In genomic region chr6:85459224-85459901, GRCh38 we compare ENCODE assay signal across 11 cellular contexts. TPM values are rescaled to one million over a fixed set of nuclear protein-coding genes. Genes with fewer than 3 reads are reported as not detected.
DNase-seq lines count a peak whose midpoint lies in the region; FAIRE-seq and TF ChIP-seq lines count a peak whose summit lies in the region.
"Had no signal": no experiment of that assay in that cellular context is flagged by ENCODE, and none has a peak within 500 bp of the region (broad histone marks: within the 10 kb centered on the region; RNA-seq: fewer than 3 reads in every experiment).

No MANE protein-coding gene starts in this region.

- H3K4me3 ChIP-seq in AG04449 (ENCODE audit: low read depth, low read length) (no peak overlapping the region), mesenchymal stem cell (ENCODE audit: insufficient read depth in 1 of 2, low read depth in 1 of 2, low read length in 2 of 2) (peak overlapping the region in 1 of 2 experiments; percentile 99), kidney (ENCODE audit: low read length in 2 of 2) (no peak overlapping the region)
- H3K4me3 ChIP-seq: lung had no signal

- H3K9me3 Mint-ChIP-seq in IgD-negative memory B cell: no peaks in the 10 kb centered on the region
- no peaks in the 10 kb centered on the region for H3K9me3 Mint-ChIP-seq in MCF 10A (ENCODE audit: unreplicated experiment)

- no peak overlapping the region for H2BK5ac ChIP-seq in mesenchymal stem cell (ENCODE audit: low read depth, low read length, poor library complexity, severe bottlenecking)

- no TSS peak for BruUV-seq in MCF 10A (replicated peaks; lab: Mats Ljungman, UMichigan)

- H3K9me3 ChIP-seq in mesenchymal stem cell (ENCODE audit: control insufficient read depth, low read length) (no peaks in the 10 kb centered on the region), kidney (ENCODE audit: control insufficient read depth in 1 of 2, low read length in 2 of 2) (no peaks in the 10 kb centered on the region)

- H2BK120ac ChIP-seq in mesenchymal stem cell (ENCODE audit: low read depth, low read length): no peak overlapping the region

- H3K36me3 Mint-ChIP-seq in IgD-negative memory B cell (no peaks in the 10 kb centered on the region), MCF 10A (ENCODE audit: insufficient read depth, unreplicated experiment) (no peaks in the 10 kb centered on the region)

- H2BK15ac ChIP-seq in mesenchymal stem cell (ENCODE audit: low read depth, poor library complexity, severe bottlenecking): no peak overlapping the region

- CTCF ChIA-PET in AG04449 (lab: Yijun Ruan, JAX): interaction anchor here (1.1 to 4.0 kb wide), 6 partner anchors 9 to 107 kb away, joined by 3 to 19 read pairs (median 7); partner anchors contain the start of gene NT5E
- CTCF ChIA-PET in MCF 10A (lab: Yijun Ruan, JAX): interaction anchor here (0.7 to 8.0 kb wide), 6 partner anchors 10 to 105 kb away, joined by 3 to 65 read pairs (median 3); partner anchors contain the start of gene NT5E

- H2AK5ac ChIP-seq in mesenchymal stem cell (ENCODE audit: low read length, severe bottlenecking): no peak overlapping the region

- H3K27ac ChIP-seq in mesenchymal stem cell (ENCODE audit: low read length, poor library complexity, severe bottlenecking): peak overlapping the region; percentile 79
- no peak overlapping the region for H3K27ac ChIP-seq in kidney (ENCODE audit: low read depth in 2 of 2, low read length in 2 of 2)
- H3K27ac ChIP-seq: VCaP had no signal

- H4K8ac ChIP-seq in mesenchymal stem cell (ENCODE audit: low read length): no peak overlapping the region

- H3K4me3 Mint-ChIP-seq in IgD-negative memory B cell (peak overlapping the region in 3 of 4 donors; percentile 38 to 78 (median 51)), MCF 10A (ENCODE audit: unreplicated experiment) (no peak overlapping the region)

- WGBS in mesenchymal stem cell: 0% methylated on average over 1 of the region's 4 CpGs

- H3K4ac ChIP-seq in mesenchymal stem cell (ENCODE audit: low read depth in 1 of 2, low read length in 2 of 2): no peak overlapping the region

- H3K23ac ChIP-seq in mesenchymal stem cell (ENCODE audit: low read length in 2 of 2): no peak overlapping the region

- FAIRE-seq in kidney (lab: Jason Lieb, UNC): no peak

- DNase-seq in AG04449 (ENCODE audit: low read depth, low spot score) (peak; percentile 38), MCF 10A (ENCODE audit: unreplicated experiment) (peak; percentile 50), mesenchymal stem cell (peak; percentile 68), OCI-M1 (lab: John Stamatoyannopoulos, UW) (no peak), mesenteric fat pad (ENCODE audit: low spot score) (no peak), NCI-H345 treated with DMSO at 0.1 percent for 48 hours (lab: John Stamatoyannopoulos, UW; ENCODE audit: unreplicated experiment) (no peak), kidney (no peak)
- DNase-seq: DMS79 treated with DMSO at 0.1 percent for 48 hours had no signal

- H3K4me1 ChIP-seq in mesenchymal stem cell (ENCODE audit: control insufficient read depth, insufficient read depth, low read depth, low read length) (peaks cover 32% of the 10 kb centered on the region), kidney (ENCODE audit: control insufficient read depth in 1 of 2, insufficient read depth in 1 of 2, low read depth in 1 of 2, low read length in 2 of 2) (peaks cover 3 to 5% of the 10 kb centered on the region in 2 donors)

- H3K4me2 ChIP-seq in mesenchymal stem cell (ENCODE audit: low read length, poor library complexity, severe bottlenecking): no peak overlapping the region

- POLR2A ChIA-PET in AG04449 (lab: Yijun Ruan, JAX) (interaction anchor here (0.7 to 2.8 kb wide), 6 partner anchors 9 to 98 kb away, joined by 3 to 30 read pairs (median 4); partner anchors contain the start of gene NT5E), MCF 10A (lab: Yijun Ruan, JAX) (interaction anchor here (1.0 to 7.8 kb wide), 3 partner anchors 9 to 98 kb away, joined by 3 to 107 read pairs (median 16); partner anchors contain the start of gene NT5E)

- H3K14ac ChIP-seq in mesenchymal stem cell (ENCODE audit: low read length in 2 of 2): no peak overlapping the region

- H3K27me3 Mint-ChIP-seq in IgD-negative memory B cell: peaks cover 5% of the 10 kb centered on the region
- no peaks in the 10 kb centered on the region for H3K27me3 Mint-ChIP-seq in MCF 10A (ENCODE audit: insufficient read depth, unreplicated experiment)

- H3K18ac ChIP-seq in mesenchymal stem cell (ENCODE audit: low read depth in 1 of 2, low read length in 2 of 2): peak overlapping the region in 1 of 2 experiments; percentile 16

- H4K91ac ChIP-seq in mesenchymal stem cell (ENCODE audit: low read length): no peak overlapping the region

- H3K9ac ChIP-seq in mesenchymal stem cell (ENCODE audit: low read length) (peak overlapping the region; percentile 85), kidney (ENCODE audit: low read length in 2 of 2) (no peak overlapping the region)

- no peaks in the 10 kb centered on the region for H3K79me1 ChIP-seq in mesenchymal stem cell (replicated peaks; ENCODE audit: low read length, poor library complexity, severe bottlenecking)

- no peaks in the 10 kb centered on the region for H3K27me3 ChIP-seq in mesenchymal stem cell (ENCODE audit: control insufficient read depth in 1 of 2, insufficient read depth in 1 of 2, low read length in 2 of 2)

- TF ChIP-seq CTCF in AG04449 (IDR thresholded peaks at IDR 0.05; ENCODE audit: insufficient read depth, low read length, missing control alignments): no peak
- no peak for TF ChIP-seq CTCF in MCF 10A (IDR thresholded peaks at IDR 0.05; ENCODE audit: unreplicated experiment)
- TF ChIP-seq CTCF in kidney (IDR thresholded peaks at IDR 0.05; ENCODE audit: borderline replicate concordance, extremely low read depth, insufficient read depth): no peak

- H2AFZ ChIP-seq in mesenchymal stem cell (ENCODE audit: low read depth, low read length): no peak overlapping the region

- H3K4me1 Mint-ChIP-seq in IgD-negative memory B cell (peaks cover 68 to 85% (median 72%) of the 10 kb centered on the region in 3 donors), MCF 10A (ENCODE audit: insufficient read depth, unreplicated experiment) (peaks cover 78% of the 10 kb centered on the region)

- intact Hi-C loops in MCF 10A (cut with micrococcal nuclease) (no loop called here), kidney (cut with DNase I) (no loop called here)

- H2BK12ac ChIP-seq in mesenchymal stem cell (ENCODE audit: low read length in 2 of 2): no peak overlapping the region

- H3K36me3 ChIP-seq in mesenchymal stem cell (ENCODE audit: control insufficient read depth in 1 of 2, insufficient read depth in 2 of 2, low read depth in 1 of 2, low read length in 2 of 2) (peaks cover 12 to 62% of the 10 kb centered on the region in 2 experiments), kidney (ENCODE audit: control insufficient read depth in 1 of 2, insufficient read depth in 2 of 2, low read length in 2 of 2) (no peaks in the 10 kb centered on the region)

- H3K27ac Mint-ChIP-seq in IgD-negative memory B cell (peak overlapping the region; percentile 32 to 96 (median 63)), MCF 10A (ENCODE audit: low read depth, unreplicated experiment) (peak overlapping the region; percentile 24)

RNA-seq across cellular contexts. Expression of gene NT5E, which starts 9.5 kb away (rescaled TPM):
- polyA plus RNA-seq in IgD-negative memory B cell (118 TPM), kidney (ENCODE audit: insufficient read depth, low read depth, low replicate concordance) (13.1 TPM)
- total RNA-seq in MCF 10A (2022) (112 and 121 TPM in 2 replicates), mesenteric fat pad (35.4 TPM), kidney (41.0 TPM)
- 234 TPM for polyA plus RNA-seq in mesenchymal stem cell (2013, experiment 1 of 2)
- polyA plus RNA-seq in mesenchymal stem cell (2013, experiment 2 of 2): 238 TPM

Comparison
In these comparisons a context has a peak if more than half of its experiments do, and no peak if none do; other contexts are left out.
1. DNase-seq: peak in AG04449 (single experiment), MCF 10A (single experiment) and mesenchymal stem cell (single experiment); none in OCI-M1 (single experiment), mesenteric fat pad (single experiment), NCI-H345 treated with DMSO at 0.1 percent for 48 hours (single experiment) and kidney (single experiment).